In the genomic region with DNA sequence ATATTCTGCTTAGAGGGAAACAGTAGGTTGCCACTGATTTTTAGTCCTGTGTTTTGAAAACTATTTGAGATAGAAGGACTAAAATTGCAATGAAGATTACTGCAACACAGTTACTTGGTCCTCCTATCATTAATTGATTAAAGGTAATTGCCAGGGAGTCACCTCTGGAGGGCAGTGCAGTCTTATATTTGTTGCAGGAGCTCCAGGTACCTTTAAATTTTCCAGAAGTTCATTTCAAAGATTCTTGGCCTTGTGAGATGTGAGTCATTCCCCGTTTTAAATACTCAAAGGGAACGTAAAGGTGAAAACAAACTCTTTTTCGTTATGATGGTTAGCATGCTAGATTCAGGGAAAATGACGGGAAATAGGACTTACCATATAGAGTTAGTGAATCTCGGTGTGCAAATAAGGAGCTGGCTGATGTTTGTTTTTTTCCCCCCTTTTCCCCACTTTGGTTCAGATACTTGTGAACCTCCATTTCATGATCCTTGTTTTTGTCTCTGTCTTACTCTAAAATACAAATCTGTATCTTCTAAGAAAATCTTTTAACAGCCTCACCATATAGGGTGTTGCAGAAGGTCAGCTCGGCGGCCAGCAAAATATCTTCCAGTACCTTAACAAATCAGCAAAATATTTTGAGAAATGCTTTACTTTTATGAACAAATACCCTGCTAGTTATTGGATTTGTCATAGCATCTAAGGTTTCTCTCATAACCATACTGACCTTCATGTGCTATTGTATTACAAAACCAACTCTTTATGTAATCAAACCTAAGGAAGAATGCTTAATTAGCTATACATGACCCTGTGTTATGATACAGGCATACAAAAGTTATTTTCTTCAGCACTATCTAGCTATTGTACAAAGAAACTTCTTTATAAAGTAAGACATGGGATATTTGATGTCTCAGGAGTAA, we compare ENCODE assay signal across 10 cellular contexts.
DNase-seq lines count a peak whose midpoint lies in the region; ATAC-seq and TF ChIP-seq lines count a peak whose summit lies in the region.
"Had no signal": no experiment of that assay in that cellular context is flagged by ENCODE, and none has a peak within 500 bp of the region (broad histone marks: within the 10 kb centered on the region; RNA-seq: fewer than 3 reads in every experiment).

No MANE protein-coding gene starts in this region.

- TF ChIP-seq POLR2A in tibial nerve (IDR thresholded peaks at IDR 0.05): no peak

- intact Hi-C loops in Calu3 (cut with micrococcal nuclease; ENCODE audit: unreplicated experiment): loop anchor here (1.0 to 5.0 kb wide), 6 partner anchors 219 to 1312 kb away; no protein-coding TSS in a partner anchor
- intact Hi-C loops in left colon (cut with DNase I, micrococcal nuclease): loop anchor here in 1 of 2 donors (10.0 kb wide), 2 partner anchors 222 to 312 kb away; no protein-coding TSS in a partner anchor

- 51 to 58% methylated on average over 7 of the region's 7 CpGs for WGBS in tibial nerve, 2 donors

- H3K36me3 ChIP-seq in tibial nerve: no peaks in the 10 kb centered on the region

- no peak overlapping the region for H3K4me3 ChIP-seq in tibial nerve
- H3K4me3 ChIP-seq: skin epidermis had no signal

- no peaks in the 10 kb centered on the region for H3K36me3 Mint-ChIP-seq in Calu3 (ENCODE audit: insufficient read depth, unreplicated experiment)
- H3K36me3 Mint-ChIP-seq in central memory CD8-positive, alpha-beta T cell (ENCODE audit: insufficient read depth): peaks cover 1% of the 10 kb centered on the region

- DNase-seq in Calu3 (peak; percentile 81), NCI-H774 (lab: John Stamatoyannopoulos, UW) (peak; percentile 54), left colon (peak in 1 of 2 donors; percentile 40), tibial nerve (ENCODE audit: low spot score in 2 of 2) (no peak), activated gamma-delta T cell (lab: John Stamatoyannopoulos, UW) (no peak)
- no peak for DNase-seq in central memory CD8-positive, alpha-beta T cell (ENCODE audit: low spot score in 2 of 2)

- TF ChIP-seq EP300 in tibial nerve (IDR thresholded peaks at IDR 0.05): no peak

- H3K27ac ChIP-seq in tibial nerve: no peak overlapping the region
- H3K27ac ChIP-seq: skin epidermis had no signal

- peak overlapping the region; percentile 91 for H3K27ac Mint-ChIP-seq in Calu3 (ENCODE audit: unreplicated experiment)
- no peak overlapping the region for H3K27ac Mint-ChIP-seq in central memory CD8-positive, alpha-beta T cell (ENCODE audit: low read depth)
- H3K27ac Mint-ChIP-seq: T-helper 1 cell treated with Interleukin-12 subunit alpha and Interleukin-12 subunit beta and Interleukin-4 antibody, amounts not matched to agents 30 μg/mL and 1 μg/mL, for 36 hours had no signal

- no peaks in the 10 kb centered on the region for H3K9me3 Mint-ChIP-seq in Calu3 (ENCODE audit: low read depth, unreplicated experiment)
- no peaks in the 10 kb centered on the region for H3K9me3 Mint-ChIP-seq in central memory CD8-positive, alpha-beta T cell
- H3K9me3 Mint-ChIP-seq: T-helper 1 cell treated with Interleukin-12 subunit alpha and Interleukin-12 subunit beta and Interleukin-4 antibody, amounts not matched to agents 30 μg/mL and 1 μg/mL, for 36 hours had no signal

- BruUV-seq in Calu3 (replicated peaks; lab: Mats Ljungman, UMichigan): TSS peak; percentile 43

- H3K4me1 ChIP-seq in tibial nerve: peaks cover 0 to 11% (median 0%) of the 10 kb centered on the region in 4 donors

- H3K4me3 Mint-ChIP-seq in Calu3 (ENCODE audit: low read depth, unreplicated experiment): peak overlapping the region; percentile 67
- no peak overlapping the region for H3K4me3 Mint-ChIP-seq in central memory CD8-positive, alpha-beta T cell
- H3K4me3 Mint-ChIP-seq: T-helper 1 cell treated with Interleukin-12 subunit alpha and Interleukin-12 subunit beta and Interleukin-4 antibody, amounts not matched to agents 30 μg/mL and 1 μg/mL, for 36 hours had no signal

- H3K9me3 ChIP-seq in tibial nerve: no peaks in the 10 kb centered on the region

- peaks cover 60% of the 10 kb centered on the region for H3K4me1 Mint-ChIP-seq in Calu3 (ENCODE audit: low read depth, unreplicated experiment)
- peaks cover 5% of the 10 kb centered on the region for H3K4me1 Mint-ChIP-seq in central memory CD8-positive, alpha-beta T cell

- H3K27me3 Mint-ChIP-seq in Calu3 (ENCODE audit: unreplicated experiment): no peaks in the 10 kb centered on the region
- H3K27me3 Mint-ChIP-seq in central memory CD8-positive, alpha-beta T cell: no peaks in the 10 kb centered on the region

- ATAC-seq in GM19324 (IDR thresholded peaks at IDR 0.05; ENCODE audit: low FRiP score, unreplicated experiment): peak; percentile 50
- ATAC-seq in HG03565 (IDR thresholded peaks at IDR 0.05; ENCODE audit: unreplicated experiment): peak; percentile 75
- peak; percentile 31 for ATAC-seq in central memory CD8-positive, alpha-beta T cell (replicated peaks; ENCODE audit: extremely low read depth, poor library complexity, severe bottlenecking)
- ATAC-seq in left colon: peak; percentile 76

- no peaks in the 10 kb centered on the region for H3K27me3 ChIP-seq in tibial nerve

- CTCF ChIA-PET in Calu3 (lab: Charles Lee): interaction anchor here (0.6 to 5.2 kb wide), 33 partner anchors 20 to 1139 kb away, joined by 3 to 101 read pairs (median 3); partner anchors contain the start of gene HDAC9

- TF ChIP-seq CTCF in Calu3 (IDR thresholded peaks at IDR 0.05; ENCODE audit: unreplicated experiment) (peak; percentile 71), tibial nerve (IDR thresholded peaks at IDR 0.05) (peak in 4 of 5 experiments; percentile 46 to 56 (median 50))

Comparison
In these comparisons a context has a peak if more than half of its experiments do, and no peak if none do; other contexts are left out.
1. DNase-seq: peak in Calu3 (single experiment) and NCI-H774 (single experiment); none in central memory CD8-positive, alpha-beta T cell (0 of 2), tibial nerve (0 of 2) and activated gamma-delta T cell (single experiment).
2. Peak in every context shown above with its lines, with median percentiles within 50 percentile points of each other: ATAC-seq.